ENCODE assay signal across 14 cellular contexts in genomic region chr1:25874209-25874608, GRCh38. TPM values are rescaled to one million over a fixed set of nuclear protein-coding genes. Genes with fewer than 3 reads are reported as not detected.
DNase-seq lines count a peak whose midpoint lies in the region; ATAC-seq and TF ChIP-seq lines count a peak whose summit lies in the region.
"Had no signal": no experiment of that assay in that cellular context is flagged by ENCODE, and none has a peak within 500 bp of the region (broad histone marks: within the 10 kb centered on the region; RNA-seq: fewer than 3 reads in every experiment).

No MANE protein-coding gene starts in this region.

- peaks cover 4 to 10% of the 10 kb centered on the region in 2 donors for H3K36me3 Mint-ChIP-seq in CD14-positive monocyte
- H3K36me3 Mint-ChIP-seq in activated naive CD4-positive, alpha-beta T cell treated with anti-CD3 and anti-CD28 coated beads, Interleukin-2, amount 50 U/mL, for 72 hours: no peaks in the 10 kb centered on the region

- peaks cover 7% of the 10 kb centered on the region for H3K4me1 ChIP-seq in parathyroid adenoma

- H3K4me3 Mint-ChIP-seq in CD14-positive monocyte: peak overlapping the region; percentile 93 to 95

- no peak overlapping the region for H3K4me3 ChIP-seq in parathyroid adenoma (ENCODE audit: low read depth, low read length)

- CTCF ChIA-PET in RWPE1 (lab: Yijun Ruan, JAX): interaction anchor here (1.0 to 1.4 kb wide), 2 partner anchors 21 to 37 kb away, joined by 4 read pairs; no protein-coding TSS in a partner anchor

- peaks cover 2 to 8% (median 4%) of the 10 kb centered on the region in 3 donors for H3K27me3 Mint-ChIP-seq in CD14-positive monocyte (ENCODE audit: low read depth in 3 of 3)

- H3K79me2 ChIP-seq in parathyroid adenoma: no peaks in the 10 kb centered on the region

- H2AFZ ChIP-seq in parathyroid adenoma: peak overlapping the region; percentile 93

- POLR2A ChIA-PET in RWPE1 (lab: Yijun Ruan, JAX; ENCODE audit: low non-redundant PET): interaction anchor here (1.2 to 2.7 kb wide), 2 partner anchors 16 to 17 kb away, joined by 3 to 18 read pairs; no protein-coding TSS in a partner anchor

- intact Hi-C loops in CD14-positive monocyte (cut with micrococcal nuclease): no loop called here

- no peak for DNase-seq in CD14-positive monocyte (ENCODE audit: low spot score)
- no peak for DNase-seq in RWPE1 (ENCODE audit: low spot score)
- DNase-seq in epithelial cell of prostate (ENCODE audit: low read depth, low spot score): no peak
- DNase-seq in stimulated activated CD4-positive, alpha-beta T cell treated with anti-CD3 and anti-CD28 coated beads, Interleukin-1b, Interleukin-23, amount 100 ng/mL, for 48 hours: no peak
- no peak for DNase-seq in NCI-H748 (lab: John Stamatoyannopoulos, UW; ENCODE audit: unreplicated experiment)
- DNase-seq in activated naive CD4-positive, alpha-beta T cell treated with anti-CD3 and anti-CD28 coated beads, Interleukin-2, amount 50 U/mL, for 72 hours (ENCODE audit: low spot score in 2 of 2): no peak
- DNase-seq: DMS79, NCI-H748 treated with DMSO at 0.1 percent for 48 hours, thyroid gland, WERI-Rb-1 had no signal

- peak overlapping the region; percentile 95 for H3K27ac ChIP-seq in RWPE1
- H3K27ac ChIP-seq in epithelial cell of prostate: peak overlapping the region; percentile 76
- H3K27ac ChIP-seq in parathyroid adenoma: no peak overlapping the region

- H3K4me1 Mint-ChIP-seq in CD14-positive monocyte: peaks cover 59% of the 10 kb centered on the region

- H3K9me3 ChIP-seq in parathyroid adenoma (ENCODE audit: control insufficient read depth, low read length): no peaks in the 10 kb centered on the region
- H3K9me3 ChIP-seq: thyroid gland had no signal

- H3K27me3 ChIP-seq in parathyroid adenoma (ENCODE audit: control insufficient read depth, insufficient read depth, low read length): no peaks in the 10 kb centered on the region
- H3K27me3 ChIP-seq: thyroid gland had no signal

- no peak for ATAC-seq in HG03442 (IDR thresholded peaks at IDR 0.05; ENCODE audit: unreplicated experiment)
- no peak for ATAC-seq in activated naive CD4-positive, alpha-beta T cell treated with anti-CD3 and anti-CD28 coated beads, Interleukin-2, amount 50 U/mL, for 72 hours

- no peaks in the 10 kb centered on the region for H3K36me3 ChIP-seq in parathyroid adenoma (ENCODE audit: control insufficient read depth, insufficient read depth, low read length)
- H3K36me3 ChIP-seq: thyroid gland had no signal

- peak overlapping the region; percentile 80 for H3K4me2 ChIP-seq in parathyroid adenoma (ENCODE audit: low read length)

- no peak overlapping the region for H3K9ac ChIP-seq in parathyroid adenoma

- no peak overlapping the region for H3K27ac Mint-ChIP-seq in CD14-positive monocyte
- no peak overlapping the region for H3K27ac Mint-ChIP-seq in activated naive CD4-positive, alpha-beta T cell treated with anti-CD3 and anti-CD28 coated beads, Interleukin-2, amount 50 U/mL, for 72 hours

- peaks cover 0 to 2% (median 0%) of the 10 kb centered on the region in 7 donors for H3K9me3 Mint-ChIP-seq in CD14-positive monocyte
- H3K9me3 Mint-ChIP-seq in activated naive CD4-positive, alpha-beta T cell treated with anti-CD3 and anti-CD28 coated beads, Interleukin-2, amount 50 U/mL, for 72 hours: no peaks in the 10 kb centered on the region

- TF ChIP-seq CTCF in CD14-positive monocyte (IDR thresholded peaks at IDR 0.05) (no peak), RWPE1 (conservative IDR thresholded peaks at IDR 0.05; ENCODE audit: low read depth) (no peak), parathyroid adenoma (IDR thresholded peaks at IDR 0.05) (no peak)

RNA-seq across cellular contexts. Expression of gene PAQR7, which starts 1.3 kb away (rescaled TPM):
- polyA plus RNA-seq in CD14-positive monocyte: 1 to 10 TPM in 1 of 2 donors, under 1 TPM in 1; 0.92 to 1.0 TPM
- 1 to 10 TPM; 4.7 to 9.8 TPM for total RNA-seq in activated naive CD4-positive, alpha-beta T cell treated with anti-CD3 and anti-CD28 coated beads, Interleukin-2, amount 50 U/mL, for 72 hours

RNA-seq across cellular contexts. Expression of gene AUNIP, which starts 15.0 kb away (rescaled TPM):
- polyA plus RNA-seq in CD14-positive monocyte: under 1 TPM; 0.44 TPM
- 10 to 100 TPM in 1 of 2 donors, 1 to 10 TPM in 1; 8.6 to 10.6 TPM for total RNA-seq in activated naive CD4-positive, alpha-beta T cell treated with anti-CD3 and anti-CD28 coated beads, Interleukin-2, amount 50 U/mL, for 72 hours
- total RNA-seq: aorta, sciatic nerve, thyroid gland had no signal
- polyA plus RNA-seq: aorta had no signal

RNA-seq across cellular contexts. Expression of gene STMN1, which starts 32.0 kb away (rescaled TPM):
- polyA plus RNA-seq in CD14-positive monocyte: 1 to 10 TPM; 3.5 to 8.1 TPM
- 100 to 1,000 TPM; 495 to 786 TPM for total RNA-seq in activated naive CD4-positive, alpha-beta T cell treated with anti-CD3 and anti-CD28 coated beads, Interleukin-2, amount 50 U/mL, for 72 hours

RNA-seq across cellular contexts. Expression of gene MTFR1L, which starts 54.5 kb away (rescaled TPM):
- 10 to 100 TPM; 67.3 to 69.9 TPM for polyA plus RNA-seq in CD14-positive monocyte
- total RNA-seq in activated naive CD4-positive, alpha-beta T cell treated with anti-CD3 and anti-CD28 coated beads, Interleukin-2, amount 50 U/mL, for 72 hours: 10 to 100 TPM; 42.6 to 43.9 TPM
